ENCODE assay signal across 14 cellular contexts in genomic region chr5:176639981-176640380, GRCh38. TPM values are rescaled to one million over a fixed set of nuclear protein-coding genes. Genes with fewer than 3 reads are reported as not detected.
DNase-seq lines count a peak whose midpoint lies in the region; ATAC-seq and TF ChIP-seq lines count a peak whose summit lies in the region.
"Had no signal": no experiment of that assay in that cellular context is flagged by ENCODE, and none has a peak within 500 bp of the region (broad histone marks: within the 10 kb centered on the region; RNA-seq: fewer than 3 reads in every experiment).

No MANE protein-coding gene starts in this region.

- POLR2A ChIA-PET in IMR-90 (lab: Charles Lee; ENCODE audit: unreplicated experiment), result no interaction called here

- TF ChIP-seq CTCF in IMR-90 (conservative IDR thresholded peaks at IDR 0.05; ENCODE audit: low read depth, low read length) (no peak), VCaP (conservative IDR thresholded peaks at IDR 0.05) (no peak), osteocyte (IDR thresholded peaks at IDR 0.05) (no peak)

- H3K4ac ChIP-seq in IMR-90 (ENCODE audit: low read depth, low read length), result no peak overlapping the region

- no peak overlapping the region for H2BK120ac ChIP-seq in IMR-90 (ENCODE audit: low read depth, low read length)

- H3K4me1 ChIP-seq in IMR-90 (ENCODE audit: control insufficient read depth, insufficient read depth, low read length), result no peaks in the 10 kb centered on the region; the same call in 1 of the 2 replicates

- H4K91ac ChIP-seq in IMR-90 (ENCODE audit: insufficient read depth, low read depth, low read length), result no peak overlapping the region

- H3K27ac Mint-ChIP-seq in osteocyte (ENCODE audit: unreplicated experiment), result no peak overlapping the region
- H3K27ac Mint-ChIP-seq: activated naive CD4-positive, alpha-beta T cell treated with anti-CD3 and anti-CD28 coated beads, Interleukin-2, amount 50 U/mL, for 72 hours; dendritic cell treated with granulocyte-macrophage colony-stimulating factor and Interleukin-4, amounts not matched to agents 40 ng/mL and 50 ng/mL, for 4 days had no signal

- H3K9me1 ChIP-seq in IMR-90 (ENCODE audit: insufficient read depth, low read length), result no peaks in the 10 kb centered on the region

- H2AK9ac ChIP-seq in IMR-90 (replicated peaks; ENCODE audit: low read depth, low read length, poor library complexity), result no peak overlapping the region

- H3K36me3 Mint-ChIP-seq in osteocyte (ENCODE audit: unreplicated experiment), result peaks cover under 1% of the 10 kb centered on the region
- H3K36me3 Mint-ChIP-seq: activated naive CD4-positive, alpha-beta T cell treated with anti-CD3 and anti-CD28 coated beads, Interleukin-2, amount 50 U/mL, for 72 hours had no signal

- in situ Hi-C loops in IMR-90 (cut with MboI; ENCODE audit: low sequenced_read_pairs), result no loop called here

- no peaks in the 10 kb centered on the region for H4K20me1 ChIP-seq in IMR-90 (ENCODE audit: insufficient read depth, low read length)

- peak; percentile 35 for ATAC-seq in IMR-90 (ENCODE audit: low read depth)
- ATAC-seq: activated naive CD4-positive, alpha-beta T cell treated with anti-CD3 and anti-CD28 coated beads, Interleukin-2, amount 50 U/mL, for 72 hours had no signal

- peaks cover 5% of the 10 kb centered on the region for H3K9me3 ChIP-seq in IMR-90 (ENCODE audit: control insufficient read depth, insufficient read depth, low read length)

- CTCF ChIA-PET in IMR-90 (lab: Yijun Ruan, JAX), result interaction anchor here (1.2 kb wide), 1 partner anchor 66 kb away, joined by 3 read pairs; no protein-coding TSS in a partner anchor

- no peak overlapping the region for H2BK20ac ChIP-seq in IMR-90 (ENCODE audit: low read depth, low read length)

- DNase-seq in IMR-90 (no peak), cardiac septum (ENCODE audit: low spot score) (peak; percentile 86), stromal cell of bone marrow (ENCODE audit: low read depth) (peak; percentile 48), osteocyte (ENCODE audit: extremely low spot score, unreplicated experiment) (no peak), NCI-H2107 treated with DMSO at 0.1 percent for 48 hours (lab: John Stamatoyannopoulos, UW; ENCODE audit: unreplicated experiment) (no peak), GOT3 (lab: John Stamatoyannopoulos, UW) (no peak), glomerular visceral epithelial cell (ENCODE audit: extremely low spot score) (no peak)
- DNase-seq: NCI-H510A treated with DMSO at 0.1 percent for 48 hours had no signal

- no peak overlapping the region for H3K18ac ChIP-seq in IMR-90 (ENCODE audit: low read depth, low read length)

- H3K9me3 Mint-ChIP-seq in osteocyte (ENCODE audit: unreplicated experiment), result no peaks in the 10 kb centered on the region
- H3K9me3 Mint-ChIP-seq: activated naive CD4-positive, alpha-beta T cell treated with anti-CD3 and anti-CD28 coated beads, Interleukin-2, amount 50 U/mL, for 72 hours; dendritic cell treated with granulocyte-macrophage colony-stimulating factor and Interleukin-4, amounts not matched to agents 40 ng/mL and 50 ng/mL, for 4 days had no signal

- TF ChIP-seq POLR2A in IMR-90 (IDR thresholded peaks at IDR 0.05; ENCODE audit: low read depth, low read length), result no peak

- H3K27ac ChIP-seq in IMR-90 (ENCODE audit: insufficient read depth, low read length) (no peak overlapping the region), VCaP (peak overlapping the region; percentile 57)
- H3K27ac ChIP-seq: skin epidermis had no signal

- H3K36me3 ChIP-seq in IMR-90 (ENCODE audit: control insufficient read depth, insufficient read depth, low read length), result no peaks in the 10 kb centered on the region

- H3K4me2 ChIP-seq in IMR-90 (ENCODE audit: low read depth, low read length), result no peak overlapping the region

- peaks cover 47% of the 10 kb centered on the region for H3K27me3 ChIP-seq in IMR-90 (ENCODE audit: control insufficient read depth, insufficient read depth, low read length)

- H2BK5ac ChIP-seq in IMR-90 (ENCODE audit: low read depth, low read length, poor library complexity, severe bottlenecking), result no peak overlapping the region

- no peak overlapping the region for H4K5ac ChIP-seq in IMR-90 (ENCODE audit: low read depth, low read length)

- intact Hi-C loops in IMR-90 (cut with micrococcal nuclease) (loop anchor here (10.0 kb wide), 1 partner anchor 225 kb away; the partner anchor contains the start of gene CLTB), cardiac septum (cut with DNase I) (no loop called here)

- H2BK15ac ChIP-seq in IMR-90 (ENCODE audit: low read depth, low read length), result no peak overlapping the region

- no peak overlapping the region for H2AK5ac ChIP-seq in IMR-90 (ENCODE audit: low read depth, low read length)

- H3K14ac ChIP-seq in IMR-90 (replicated peaks; ENCODE audit: low read depth, low read length), result no peak overlapping the region

- no peak overlapping the region for H3K4me3 ChIP-seq in IMR-90 (ENCODE audit: insufficient read depth, low read depth, low read length)
- H3K4me3 ChIP-seq: skin epidermis had no signal

- dilution Hi-C loops in IMR-90 (cut with HindIII; ENCODE audit: low sequenced_read_pairs, unreplicated experiment), result no loop called here

- no peak overlapping the region for H3K23ac ChIP-seq in IMR-90 (ENCODE audit: low read depth, low read length)

- peaks cover 32% of the 10 kb centered on the region for H3K27me3 Mint-ChIP-seq in osteocyte (ENCODE audit: unreplicated experiment)

- no peak overlapping the region; the same call in 1 of the 2 replicates for H3K56ac ChIP-seq in IMR-90 (ENCODE audit: extremely low read depth, insufficient read depth, low read length)

- no peaks in the 10 kb centered on the region for H3K4me1 Mint-ChIP-seq in osteocyte (ENCODE audit: unreplicated experiment)

- no peak overlapping the region for H3K4me3 Mint-ChIP-seq in osteocyte (ENCODE audit: unreplicated experiment)
- H3K4me3 Mint-ChIP-seq: dendritic cell treated with granulocyte-macrophage colony-stimulating factor and Interleukin-4, amounts not matched to agents 40 ng/mL and 50 ng/mL, for 4 days had no signal

- WGBS in IMR-90 (ENCODE audit: extremely low coverage in 2 of 2, insufficient read length in 1 of 2), 2 experiments, result 0% methylated on average over 1 of the region's 4 CpGs; no CpG with 5 or more reads in 1 of the 2 experiments

- TF ChIP-seq RAD21 in IMR-90 (IDR thresholded peaks at IDR 0.05; ENCODE audit: low read length), result no peak

- no peaks in the 10 kb centered on the region for H3K79me1 ChIP-seq in IMR-90 (ENCODE audit: low read depth in 1 of 2, low read length in 2 of 2)

- H4K8ac ChIP-seq in IMR-90 (ENCODE audit: low read depth in 2 of 2, low read length in 2 of 2), result no peak overlapping the region

- no peak overlapping the region for H3K9ac ChIP-seq in IMR-90 (ENCODE audit: low read depth, low read length)

- H2AFZ ChIP-seq in IMR-90 (replicated peaks; ENCODE audit: low read length, poor library complexity), result peak overlapping the region; percentile 19

- BruUV-seq in IMR-90 (replicated peaks; lab: Mats Ljungman, UMichigan), result no TSS peak

TF ChIP-seq in IMR-90, 13 proteins besides CTCF, POLR2A, EP300 and RAD21:
- TF ChIP-seq RCOR1 (IDR thresholded peaks at IDR 0.05; ENCODE audit: insufficient replicate concordance, low read length) (no peak), CHD1 (IDR thresholded peaks at IDR 0.05; ENCODE audit: low read depth, low read length) (no peak), CEBPB (IDR thresholded peaks at IDR 0.05; ENCODE audit: low read depth, low read length) (no peak), MAZ (IDR thresholded peaks at IDR 0.05; ENCODE audit: borderline replicate concordance, low read depth, low read length) (no peak)
- TF ChIP-seq, protein P1, sequence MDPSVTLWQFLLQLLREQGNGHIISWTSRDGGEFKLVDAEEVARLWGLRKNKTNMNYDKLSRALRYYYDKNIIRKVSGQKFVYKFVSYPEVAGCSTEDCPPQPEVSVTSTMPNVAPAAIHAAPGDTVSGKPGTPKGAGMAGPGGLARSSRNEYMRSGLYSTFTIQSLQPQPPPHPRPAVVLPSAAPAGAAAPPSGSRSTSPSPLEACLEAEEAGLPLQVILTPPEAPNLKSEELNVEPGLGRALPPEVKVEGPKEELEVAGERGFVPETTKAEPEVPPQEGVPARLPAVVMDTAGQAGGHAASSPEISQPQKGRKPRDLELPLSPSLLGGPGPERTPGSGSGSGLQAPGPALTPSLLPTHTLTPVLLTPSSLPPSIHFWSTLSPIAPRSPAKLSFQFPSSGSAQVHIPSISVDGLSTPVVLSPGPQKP (IDR thresholded peaks at IDR 0.05; ENCODE audit: borderline replicate concordance, low read depth, low read length), result no peak

RNA-seq across cellular contexts. Expression of gene TSPAN17, which starts 7.3 kb away (rescaled TPM):
- total RNA-seq in IMR-90 (2012; rRNA removed), result 34.2 and 35.3 TPM in 2 replicates
- polyA plus RNA-seq in IMR-90 (2012; rRNA removed), result 40.9 and 41.6 TPM in 2 replicates
- 40.1 and 58.5 TPM in 2 replicates for polyA plus RNA-seq in IMR-90 (2012; cell fraction: cytosol; rRNA removed)
- 74.1 and 106 TPM in 2 replicates for polyA plus RNA-seq in IMR-90 (2012; cell fraction: nucleus; rRNA removed; ENCODE audit: low replicate concordance)
- 30.2 TPM for total RNA-seq in cardiac septum
- total RNA-seq in osteocyte, result 41.8 and 45.5 TPM in 2 replicates

RNA-seq across cellular contexts. Expression of gene EIF4E1B, which starts 9.5 kb away (rescaled TPM):
- total RNA-seq in IMR-90 (2012; rRNA removed), result not detected in 2 replicates
- not detected in 2 replicates for polyA plus RNA-seq in IMR-90 (2012; rRNA removed)
- polyA plus RNA-seq in IMR-90 (2012; cell fraction: cytosol; rRNA removed), result not detected in 2 replicates
- not detected in 2 replicates for polyA plus RNA-seq in IMR-90 (2012; cell fraction: nucleus; rRNA removed; ENCODE audit: low replicate concordance)
- total RNA-seq in cardiac septum, result not detected
- total RNA-seq in osteocyte, result not detected in 2 replicates
- total RNA-seq: activated naive CD4-positive, alpha-beta T cell treated with anti-CD3 and anti-CD28 coated beads, Interleukin-2, amount 50 U/mL, for 72 hours; kidney epithelial cell; temporal lobe had no signal

RNA-seq across cellular contexts. Expression of gene SNCB, which starts 9.6 kb away (rescaled TPM):
- total RNA-seq in IMR-90 (2012; rRNA removed), result not detected in 2 replicates
- 0.40 and 0.41 TPM in 2 replicates for polyA plus RNA-seq in IMR-90 (2012; rRNA removed)
- 0.52 and 0.58 TPM in 2 replicates for polyA plus RNA-seq in IMR-90 (2012; cell fraction: cytosol; rRNA removed)
- polyA plus RNA-seq in IMR-90 (2012; cell fraction: nucleus; rRNA removed; ENCODE audit: low replicate concordance), result 0.51 and 0.54 TPM in 2 replicates
- 0.43 TPM for total RNA-seq in cardiac septum
- not detected in 2 replicates for total RNA-seq in osteocyte
- total RNA-seq: kidney epithelial cell had no signal

RNA-seq across cellular contexts. Expression of gene GPRIN1, which starts 30.0 kb away (rescaled TPM):
- total RNA-seq in IMR-90 (2012; rRNA removed) (2.5 and 3.0 TPM in 2 replicates), cardiac septum (0.48 TPM), osteocyte (1.6 TPM in 2 replicates)
- polyA plus RNA-seq in IMR-90 (2012; rRNA removed), result 4.7 and 5.1 TPM in 2 replicates
- 3.6 TPM in 2 replicates for polyA plus RNA-seq in IMR-90 (2012; cell fraction: cytosol; rRNA removed)
- polyA plus RNA-seq in IMR-90 (2012; cell fraction: nucleus; rRNA removed; ENCODE audit: low replicate concordance), result 1.4 and 2.5 TPM in 2 replicates

Comparison
In these comparisons a context has a peak if more than half of its experiments do, and no peak if none do; other contexts are left out.
1. DNase-seq: peak in cardiac septum (single experiment) and stromal cell of bone marrow (single experiment); none in IMR-90 (single experiment), osteocyte (single experiment), NCI-H2107 treated with DMSO at 0.1 percent for 48 hours (single experiment), GOT3 (single experiment) and glomerular visceral epithelial cell (single experiment).